Comparison of ENCODE assay signal across 1 cellular context in the genomic region with DNA sequence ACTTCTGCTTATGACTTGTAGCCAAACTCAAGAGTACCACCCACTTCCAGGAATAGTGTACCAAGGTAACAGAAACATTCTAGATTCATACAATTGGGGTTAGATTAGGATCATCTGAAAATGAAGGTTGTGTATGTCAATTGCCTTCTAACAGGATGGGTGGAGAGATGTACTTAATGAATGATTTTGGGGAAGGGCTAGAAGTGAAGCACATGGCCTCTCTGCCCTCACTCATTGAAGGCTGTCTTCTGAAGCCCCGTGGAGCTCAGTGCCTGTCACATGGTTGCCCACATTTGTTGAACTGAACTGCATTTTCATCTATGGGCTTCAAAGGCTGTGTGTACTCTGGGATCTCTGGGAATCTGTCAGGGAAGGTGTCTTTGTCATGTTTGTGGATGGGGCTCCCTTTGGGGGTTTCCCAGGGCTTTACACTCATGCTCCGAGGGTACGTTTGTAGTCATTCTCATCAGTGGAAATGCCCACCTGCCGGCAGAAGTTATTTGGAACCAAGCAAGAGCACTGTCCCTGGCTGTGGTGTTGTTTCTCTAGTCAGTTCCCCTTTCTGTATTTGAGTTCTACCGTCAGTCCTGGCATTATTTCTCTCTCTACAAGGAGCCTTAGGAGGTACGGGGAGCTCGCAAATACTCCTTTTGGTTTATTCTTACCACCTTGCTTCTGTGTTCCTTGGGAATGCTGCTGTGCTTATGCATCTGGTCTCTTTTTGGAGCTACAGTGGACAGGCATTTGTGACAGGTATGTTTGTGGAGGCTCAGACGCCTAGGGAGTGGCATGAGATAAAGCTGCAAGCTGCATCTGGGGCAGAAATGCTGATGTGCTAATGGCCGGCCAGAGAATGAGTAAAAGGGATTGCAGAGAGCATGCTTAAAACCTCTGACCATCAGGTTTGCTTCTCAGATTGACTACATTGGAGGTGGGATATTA.
TF ChIP-seq lines count a peak whose summit lies in the region.

No MANE protein-coding gene starts in this region.

TF ChIP-seq in HepG2, 621 proteins besides CTCF, POLR2A, EP300 and RAD21 (continued from another document):
- TF ChIP-seq MNT (IDR thresholded peaks at IDR 0.05) (peak; percentile 81), ZBTB7A (CRISPR knock-in tag; IDR thresholded peaks at IDR 0.05) (0 out of 2 replicates have a peak, but pooled peaks have one; percentile 13)
